ENCODE assay signal across 28 cellular contexts in genomic region chr2:235478609-235479008, GRCh38. TPM values are rescaled to one million over a fixed set of nuclear protein-coding genes. Genes with fewer than 3 reads are reported as not detected.
DNase-seq lines count a peak whose midpoint lies in the region; ATAC-seq, FAIRE-seq and TF ChIP-seq lines count a peak whose summit lies in the region.
"Had no signal": no experiment of that assay in that cellular context is flagged by ENCODE, and none has a peak within 500 bp of the region (broad histone marks: within the 10 kb centered on the region; RNA-seq: fewer than 3 reads in every experiment).

No MANE protein-coding gene starts in this region.

- H3K36me3 ChIP-seq in right lobe of liver = no peaks in the 10 kb centered on the region
- H3K36me3 ChIP-seq: HAP-1, SJSA1 had no signal

- intact Hi-C loops in right lobe of liver (cut with DNase I) = no loop called here

- H3K4me3 ChIP-seq in right lobe of liver = no peak overlapping the region
- H3K4me3 ChIP-seq: GM12878, HAP-1, PC-9, SJSA1 had no signal

- FAIRE-seq in islet of Langerhans (lab: Jason Lieb, UNC) = peak; percentile 61
- FAIRE-seq: D721Med, GM12878, HTR-8/SVneo had no signal

- H3K27ac ChIP-seq in right lobe of liver = no peak overlapping the region
- H3K27ac ChIP-seq: PC-9, SJSA1 had no signal

- peaks cover 0 to 8% (median 0%) of the 10 kb centered on the region in 4 donors for H3K9me3 ChIP-seq in right lobe of liver
- H3K9me3 ChIP-seq: HAP-1 had no signal

- 24% methylated on average over 6 of the region's 6 CpGs for WGBS in right lobe of liver (ENCODE audit: insufficient coverage, low coverage, low lambda C conversion rate, missing lambda C conversion rate)

- DNase-seq in NCI-H2029 (lab: John Stamatoyannopoulos, UW) = peak; percentile 41
- no peak for DNase-seq in NCI-H2029 treated with DMSO at 0.1 percent for 48 hours (lab: John Stamatoyannopoulos, UW)
- peak; percentile 40 for DNase-seq in NCI-H774 (lab: John Stamatoyannopoulos, UW)
- DNase-seq in right lobe of liver = no peak
- DNase-seq in HuH-7.5 (ENCODE audit: low spot score) = no peak
- no peak for DNase-seq in Kasumi-1 (lab: John Stamatoyannopoulos, UW)
- no peak for DNase-seq in NCI-H524 treated with DMSO at 0.1 percent for 48 hours (lab: John Stamatoyannopoulos, UW)
- DNase-seq: 8988T; ACHN; CD4-positive, CD25-positive, alpha-beta regulatory T cell; GDM1; GOT3; HFFc6; Karpas-422; MV-4-11; NCI-H1105; NCI-H146; NCI-H1930; NCI-H2227 treated with DMSO at 0.1 percent for 48 hours; NCI-H510A treated with DMSO at 0.1 percent for 48 hours; PC-9; Right ventricle myocardium superior had no signal

- H3K4me1 ChIP-seq in right lobe of liver = no peaks in the 10 kb centered on the region
- H3K4me1 ChIP-seq: HAP-1, SJSA1 had no signal

- no peak for TF ChIP-seq CTCF in right lobe of liver (IDR thresholded peaks at IDR 0.05)

- H3K27me3 ChIP-seq in right lobe of liver = no peaks in the 10 kb centered on the region
- H3K27me3 ChIP-seq: SJSA1 had no signal

- ATAC-seq in right lobe of liver = peak; percentile 62 to 81 (median 71)
- ATAC-seq: GM12878 had no signal

- TF ChIP-seq POLR2A in right lobe of liver (IDR thresholded peaks at IDR 0.05) = no peak

RNA-seq across cellular contexts. Expression of gene AGAP1, which starts 15.2 kb away (rescaled TPM):
- total RNA-seq in right lobe of liver = 10 to 100 TPM in 3 of 6 experiments, 1 to 10 TPM in 3; 8.1 to 11.2 (median 9.8) TPM

Comparison
In these comparisons a context has a peak if more than half of its experiments do, and no peak if none do; other contexts are left out.
1. DNase-seq: peak in NCI-H2029 (single experiment) and NCI-H774 (single experiment); none in NCI-H2029 treated with DMSO at 0.1 percent for 48 hours (single experiment), right lobe of liver (0 of 3), HuH-7.5 (single experiment), Kasumi-1 (0 of 2) and NCI-H524 treated with DMSO at 0.1 percent for 48 hours (single experiment).